14 cellular contexts compared by ENCODE assay signal in the genomic region with DNA sequence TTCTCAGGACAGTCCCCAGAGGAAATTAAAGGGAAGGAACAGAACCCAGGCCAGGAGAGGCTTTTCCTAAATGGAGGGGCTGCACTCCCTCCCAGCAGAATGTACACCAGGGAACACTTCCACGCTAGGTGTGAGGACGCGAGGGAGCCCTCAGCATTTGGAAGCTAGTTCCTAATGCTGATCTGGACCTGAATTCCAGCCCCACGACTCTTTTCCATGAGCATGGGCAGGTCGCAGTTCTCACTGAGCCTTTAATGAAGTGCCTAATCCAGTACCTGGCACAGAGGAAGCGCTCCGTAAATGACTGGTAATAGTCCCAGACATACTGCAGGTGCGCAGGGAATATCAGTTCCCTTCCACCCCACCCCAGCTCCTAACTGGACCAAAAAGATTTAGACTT. TPM values are rescaled to one million over a fixed set of nuclear protein-coding genes. Genes with fewer than 3 reads are reported as not detected.
DNase-seq lines count a peak whose midpoint lies in the region; ATAC-seq and TF ChIP-seq lines count a peak whose summit lies in the region.
"Had no signal": no experiment of that assay in that cellular context is flagged by ENCODE, and none has a peak within 500 bp of the region (broad histone marks: within the 10 kb centered on the region; RNA-seq: fewer than 3 reads in every experiment).

No MANE protein-coding gene starts in this region.

- no peak for TF ChIP-seq CTCF in activated CD8-positive, alpha-beta T cell treated with anti-CD3 and anti-CD28 coated beads for 36 hours (IDR thresholded peaks at IDR 0.05)
- no peak for TF ChIP-seq CTCF in psoas muscle (IDR thresholded peaks at IDR 0.05)
- TF ChIP-seq CTCF in brain microvascular endothelial cell (IDR thresholded peaks at IDR 0.05; ENCODE audit: low read depth, low read length, missing control alignments) = no peak

- no peak for ATAC-seq in activated CD8-positive, alpha-beta T cell treated with anti-CD3 and anti-CD28 coated beads, Interleukin-2, amount 10 ng/mL, durations not matched to agents 7 days and 5 days
- no peak for ATAC-seq in activated CD8-positive, alpha-beta T cell treated with anti-CD3 and anti-CD28 coated beads for 36 hours
- ATAC-seq in psoas muscle = no peak
- no peak for ATAC-seq in GM21447 (IDR thresholded peaks at IDR 0.05; ENCODE audit: unreplicated experiment)

- POLR2A ChIA-PET in activated CD8-positive, alpha-beta T cell treated with anti-CD3 and anti-CD28 coated beads, Interleukin-2, amount 10 ng/mL, durations not matched to agents 7 days and 5 days (lab: Charles Lee) = interaction anchor here (0.5 kb wide), 1 partner anchor 1382 kb away, joined by 4 read pairs; no protein-coding TSS in a partner anchor
- POLR2A ChIA-PET in activated CD8-positive, alpha-beta T cell treated with anti-CD3 and anti-CD28 coated beads for 36 hours (lab: Charles Lee) = no interaction called here

- H3K4me3 Mint-ChIP-seq in activated CD8-positive, alpha-beta T cell treated with anti-CD3 and anti-CD28 coated beads, Interleukin-2, amount 10 ng/mL, durations not matched to agents 7 days and 5 days = peak overlapping the region; percentile 81
- no peak overlapping the region for H3K4me3 Mint-ChIP-seq in activated CD8-positive, alpha-beta T cell treated with anti-CD3 and anti-CD28 coated beads for 36 hours

- H3K79me2 ChIP-seq in Karpas-422 (ENCODE audit: low read length) = peaks cover 66% of the 10 kb centered on the region

- no peaks in the 10 kb centered on the region for H3K36me3 Mint-ChIP-seq in activated CD8-positive, alpha-beta T cell treated with anti-CD3 and anti-CD28 coated beads, Interleukin-2, amount 10 ng/mL, durations not matched to agents 7 days and 5 days (ENCODE audit: low read depth)
- no peaks in the 10 kb centered on the region for H3K36me3 Mint-ChIP-seq in activated CD8-positive, alpha-beta T cell treated with anti-CD3 and anti-CD28 coated beads for 36 hours (ENCODE audit: low read depth)

- H3K27me3 ChIP-seq in Karpas-422 (ENCODE audit: low read length) = no peaks in the 10 kb centered on the region
- H3K27me3 ChIP-seq in effector memory CD4-positive, alpha-beta T cell (replicated peaks; ENCODE audit: control insufficient read depth, insufficient read depth, low read length, poor library complexity, severe bottlenecking) = no peaks in the 10 kb centered on the region
- peaks cover 0 to 73% (median 9%) of the 10 kb centered on the region in 3 donors for H3K27me3 ChIP-seq in psoas muscle (ENCODE audit: insufficient read depth in 3 of 3, low read length in 2 of 3)
- peaks cover 42% of the 10 kb centered on the region for H3K27me3 ChIP-seq in brain microvascular endothelial cell (replicated peaks)

- in situ Hi-C loops in brain microvascular endothelial cell (cut with HindIII; ENCODE audit: low pct_ligation_motif_present, low sequenced_read_pairs) = no loop called here

- H3K4me3 ChIP-seq in Karpas-422 (ENCODE audit: low read length) (peak overlapping the region; percentile 93), psoas muscle (peak overlapping the region; percentile 58), brain microvascular endothelial cell (ENCODE audit: low read depth, low read length) (no peak overlapping the region)
- H3K4me3 ChIP-seq in effector memory CD4-positive, alpha-beta T cell (ENCODE audit: insufficient read depth, low read depth, low read length, poor library complexity, severe bottlenecking) = peak overlapping the region; percentile 34

- H3K9me3 Mint-ChIP-seq in activated CD8-positive, alpha-beta T cell treated with anti-CD3 and anti-CD28 coated beads, Interleukin-2, amount 10 ng/mL, durations not matched to agents 7 days and 5 days (ENCODE audit: insufficient read depth) = no peaks in the 10 kb centered on the region
- no peaks in the 10 kb centered on the region for H3K9me3 Mint-ChIP-seq in activated CD8-positive, alpha-beta T cell treated with anti-CD3 and anti-CD28 coated beads for 36 hours
- H3K9me3 Mint-ChIP-seq: activated T-helper 2 cell treated with anti-CD3 and anti-CD28 coated beads, Interferon-gamma antibody, Interleukin-2, Interleukin-4, amounts not matched to agents 10 μg/mL and 5 μg/mL and 100 μg/mL, durations not matched to agents 14 hours and 24 hours and 36 hours had no signal

- peak overlapping the region; percentile 52 for H3K27ac Mint-ChIP-seq in activated CD8-positive, alpha-beta T cell treated with anti-CD3 and anti-CD28 coated beads, Interleukin-2, amount 10 ng/mL, durations not matched to agents 7 days and 5 days
- H3K27ac Mint-ChIP-seq in activated CD8-positive, alpha-beta T cell treated with anti-CD3 and anti-CD28 coated beads for 36 hours = no peak overlapping the region
- H3K27ac Mint-ChIP-seq: activated T-helper 2 cell treated with anti-CD3 and anti-CD28 coated beads, Interferon-gamma antibody, Interleukin-2, Interleukin-4, amounts not matched to agents 10 μg/mL and 5 μg/mL and 100 μg/mL, durations not matched to agents 14 hours and 24 hours and 36 hours had no signal

- WGBS in psoas muscle, 3 donors = 65 to 86% (median 73%) methylated on average over 8 of the region's 8 CpGs

- DNase-seq in activated CD8-positive, alpha-beta T cell treated with anti-CD3 and anti-CD28 coated beads, Interleukin-2, amount 10 ng/mL, durations not matched to agents 7 days and 5 days = no peak
- DNase-seq in activated CD8-positive, alpha-beta T cell treated with anti-CD3 and anti-CD28 coated beads for 36 hours = no peak
- DNase-seq in Karpas-422 (peak; percentile 65), psoas muscle (no peak), NCI-H345 (lab: John Stamatoyannopoulos, UW) (no peak), brain microvascular endothelial cell (no peak)
- DNase-seq in effector memory CD4-positive, alpha-beta T cell = no peak
- DNase-seq: NCI-H748 treated with DMSO at 0.1 percent for 48 hours; stimulated activated CD4-positive, alpha-beta T cell treated with anti-CD3 and anti-CD28 coated beads, Interleukin-1b, Interleukin-23, amount 100 ng/mL, for 48 hours had no signal

- H3K4me2 ChIP-seq in Karpas-422 (ENCODE audit: low read depth, low read length, poor library complexity, severe bottlenecking) = peak overlapping the region; percentile 85

- H3K9me2 ChIP-seq in Karpas-422 (replicated peaks; ENCODE audit: insufficient read depth, low read length) = no peaks in the 10 kb centered on the region

- peaks cover 59% of the 10 kb centered on the region for H3K4me1 ChIP-seq in Karpas-422 (ENCODE audit: low read length)
- H3K4me1 ChIP-seq in effector memory CD4-positive, alpha-beta T cell (ENCODE audit: control insufficient read depth, insufficient read depth, low read length, poor library complexity, severe bottlenecking) = peaks cover 8% of the 10 kb centered on the region
- H3K4me1 ChIP-seq in psoas muscle = peaks cover 8% of the 10 kb centered on the region

- CTCF ChIA-PET in activated CD8-positive, alpha-beta T cell treated with anti-CD3 and anti-CD28 coated beads, Interleukin-2, amount 10 ng/mL, durations not matched to agents 7 days and 5 days (lab: Charles Lee) = no interaction called here
- CTCF ChIA-PET in activated CD8-positive, alpha-beta T cell treated with anti-CD3 and anti-CD28 coated beads for 36 hours (lab: Charles Lee) = no interaction called here

- H3K9ac ChIP-seq in Karpas-422 (ENCODE audit: low read length) = peak overlapping the region; percentile 98

- peaks cover 48% of the 10 kb centered on the region for H3K27me3 Mint-ChIP-seq in activated CD8-positive, alpha-beta T cell treated with anti-CD3 and anti-CD28 coated beads, Interleukin-2, amount 10 ng/mL, durations not matched to agents 7 days and 5 days (ENCODE audit: low read depth)
- peaks cover 29% of the 10 kb centered on the region for H3K27me3 Mint-ChIP-seq in activated CD8-positive, alpha-beta T cell treated with anti-CD3 and anti-CD28 coated beads for 36 hours

- H3K36me3 ChIP-seq in Karpas-422 (ENCODE audit: insufficient read depth, low read length) = peaks cover 51% of the 10 kb centered on the region
- no peaks in the 10 kb centered on the region for H3K36me3 ChIP-seq in effector memory CD4-positive, alpha-beta T cell (ENCODE audit: control insufficient read depth, insufficient read depth, low read length)
- no peaks in the 10 kb centered on the region for H3K36me3 ChIP-seq in psoas muscle (ENCODE audit: insufficient read depth in 1 of 2, low read depth in 1 of 2)
- no peaks in the 10 kb centered on the region for H3K36me3 ChIP-seq in brain microvascular endothelial cell (replicated peaks)

- no peak overlapping the region for H2AFZ ChIP-seq in Karpas-422 (ENCODE audit: low read length)

- peaks cover 38% of the 10 kb centered on the region for H4K20me1 ChIP-seq in Karpas-422 (ENCODE audit: insufficient read depth, low read depth, low read length)

- intact Hi-C loops in activated CD8-positive, alpha-beta T cell treated with anti-CD3 and anti-CD28 coated beads for 36 hours (cut with micrococcal nuclease) = no loop called here
- intact Hi-C loops in psoas muscle (cut with DNase I) = no loop called here

- H3K9me3 ChIP-seq in Karpas-422 (ENCODE audit: low read length) (no peaks in the 10 kb centered on the region), psoas muscle (no peaks in the 10 kb centered on the region)
- no peaks in the 10 kb centered on the region for H3K9me3 ChIP-seq in effector memory CD4-positive, alpha-beta T cell (ENCODE audit: control insufficient read depth, low read length)

- peak overlapping the region; percentile 97 for H3K27ac ChIP-seq in Karpas-422 (ENCODE audit: low read length)
- no peak overlapping the region for H3K27ac ChIP-seq in effector memory CD4-positive, alpha-beta T cell (ENCODE audit: insufficient read depth, low read length, poor library complexity, severe bottlenecking)
- no peak overlapping the region for H3K27ac ChIP-seq in psoas muscle
- no peak overlapping the region for H3K27ac ChIP-seq in brain microvascular endothelial cell

- H3K4me1 Mint-ChIP-seq in activated CD8-positive, alpha-beta T cell treated with anti-CD3 and anti-CD28 coated beads, Interleukin-2, amount 10 ng/mL, durations not matched to agents 7 days and 5 days (ENCODE audit: low read depth) = peaks cover 27% of the 10 kb centered on the region
- H3K4me1 Mint-ChIP-seq in activated CD8-positive, alpha-beta T cell treated with anti-CD3 and anti-CD28 coated beads for 36 hours (ENCODE audit: low read depth) = peaks cover 12% of the 10 kb centered on the region

RNA-seq across cellular contexts. Expression of a gene that starts 1.1 kb away (rescaled TPM):
- 1 to 10 TPM; 9.7 to 9.9 TPM for total RNA-seq in activated CD8-positive, alpha-beta T cell treated with anti-CD3 and anti-CD28 coated beads, Interleukin-2, amount 10 ng/mL, durations not matched to agents 7 days and 5 days
- under 1 TPM; 0.56 to 0.60 TPM for total RNA-seq in activated CD8-positive, alpha-beta T cell treated with anti-CD3 and anti-CD28 coated beads for 36 hours
- total RNA-seq in Karpas-422 (2014; rRNA removed; shearing (Covaris generic); ENCODE audit: low replicate concordance) = 480 and 661 TPM in 2 replicates
- 1 to 10 TPM; 1.6 to 3.1 (median 2.4) TPM for total RNA-seq in psoas muscle
- 1 to 10 TPM; 1.8 to 2.9 (median 2.0) TPM for polyA plus RNA-seq in psoas muscle
- total RNA-seq: MCF 10A had no signal
- polyA plus RNA-seq: neural cell had no signal

RNA-seq across cellular contexts. Expression of a gene that starts 59.7 kb away (rescaled TPM):
- total RNA-seq in activated CD8-positive, alpha-beta T cell treated with anti-CD3 and anti-CD28 coated beads, Interleukin-2, amount 10 ng/mL, durations not matched to agents 7 days and 5 days = not detected
- total RNA-seq in activated CD8-positive, alpha-beta T cell treated with anti-CD3 and anti-CD28 coated beads for 36 hours = not detected
- 3.2 and 9.7 TPM in 2 replicates for total RNA-seq in Karpas-422 (2014; rRNA removed; shearing (Covaris generic); ENCODE audit: low replicate concordance)
- not detected for total RNA-seq in psoas muscle
- polyA plus RNA-seq in psoas muscle = not detected
- total RNA-seq: activated T-helper 2 cell treated with anti-CD3 and anti-CD28 coated beads, Interferon-gamma antibody, Interleukin-2, Interleukin-4, amounts not matched to agents 10 μg/mL and 5 μg/mL and 100 μg/mL, durations not matched to agents 14 hours and 24 hours and 36 hours; MCF 10A; temporal lobe had no signal

Comparison
In these comparisons a context has a peak if more than half of its experiments do, and no peak if none do; other contexts are left out.
1. RNA of a gene that starts 1.1 kb away (total RNA-seq): 480 to 661 TPM in Karpas-422; 9.7 to 9.9 TPM in activated CD8-positive, alpha-beta T cell treated with anti-CD3 and anti-CD28 coated beads, Interleukin-2, amount 10 ng/mL, durations not matched to agents 7 days and 5 days, 1.6 to 3.1 TPM in psoas muscle and 0.56 to 0.60 TPM in activated CD8-positive, alpha-beta T cell treated with anti-CD3 and anti-CD28 coated beads for 36 hours; every median in the first group is over 10 times any median in the second.